ENCODE assay signal across 12 cellular contexts in the genomic region with DNA sequence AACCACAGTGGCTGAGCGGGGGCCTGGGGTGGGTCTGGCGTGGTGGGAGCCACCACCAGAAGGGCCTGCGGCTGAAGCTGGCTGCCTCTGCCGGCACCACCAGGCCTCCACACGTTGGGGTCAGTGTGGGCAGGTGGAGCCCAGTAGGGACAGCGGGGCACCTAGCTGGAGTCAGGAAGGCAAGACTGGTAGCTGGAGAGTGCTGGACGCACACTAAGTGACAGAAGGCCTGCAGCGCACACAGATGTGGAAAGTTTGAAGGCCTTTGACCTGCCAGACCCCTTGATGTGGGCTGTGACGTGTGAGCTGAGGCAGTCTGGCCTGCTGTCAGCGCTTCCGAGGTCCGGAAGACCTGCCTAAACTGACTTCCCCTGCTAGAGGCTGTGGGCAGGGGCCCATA. TPM values are rescaled to one million over a fixed set of nuclear protein-coding genes. Genes with fewer than 3 reads are reported as not detected.
DNase-seq lines count a peak whose midpoint lies in the region; ATAC-seq and TF ChIP-seq lines count a peak whose summit lies in the region.
"Had no signal": no experiment of that assay in that cellular context is flagged by ENCODE, and none has a peak within 500 bp of the region (broad histone marks: within the 10 kb centered on the region; RNA-seq: fewer than 3 reads in every experiment).

No MANE protein-coding gene starts in this region.

- H3K27ac ChIP-seq in KOPT-K1 (ENCODE audit: low read depth, low read length, poor library complexity, severe bottlenecking) (peak overlapping the region; percentile 97), temporal lobe (ENCODE audit: low read depth, low read length) (peak overlapping the region; percentile 17), H9 (ENCODE audit: insufficient read length, low read depth, low read length) (no peak overlapping the region)
- H3K27ac ChIP-seq: cardiac muscle cell had no signal

- H3K36me3 Mint-ChIP-seq in chondrocyte (ENCODE audit: low read depth) (no peaks in the 10 kb centered on the region), H9 (ENCODE audit: insufficient read depth in 1 of 3, low read depth in 3 of 3) (no peaks in the 10 kb centered on the region)
- H3K36me3 Mint-ChIP-seq: IgD-negative memory B cell, WTC11 had no signal

- H3K56ac ChIP-seq in H9 (ENCODE audit: insufficient read length, low read depth, low read length), result no peak overlapping the region

- no peaks in the 10 kb centered on the region for H3K27me3 ChIP-seq in H9 (ENCODE audit: insufficient read depth, low read length)
- H3K27me3 ChIP-seq: cardiac muscle cell had no signal

- H2AFZ ChIP-seq in H9 (ENCODE audit: low read length), result no peak overlapping the region

- H4K91ac ChIP-seq in H9 (ENCODE audit: insufficient read length, low read depth, low read length), result no peak overlapping the region

- H2BK20ac ChIP-seq in H9 (ENCODE audit: low read depth, low read length, poor library complexity, severe bottlenecking), result no peak overlapping the region

- no peaks in the 10 kb centered on the region for H4K20me1 ChIP-seq in H9 (ENCODE audit: control insufficient read depth, insufficient read depth, insufficient read length)

- H4K5ac ChIP-seq in H9 (ENCODE audit: insufficient read length, low read depth, low read length), result no peak overlapping the region

- H3K27me3 Mint-ChIP-seq in chondrocyte (ENCODE audit: low read depth), result no peaks in the 10 kb centered on the region
- H3K27me3 Mint-ChIP-seq in H9 (ENCODE audit: low read depth), result no peaks in the 10 kb centered on the region
- H3K27me3 Mint-ChIP-seq: IgD-negative memory B cell had no signal

- no peak for ATAC-seq in HG03045 (IDR thresholded peaks at IDR 0.05; ENCODE audit: unreplicated experiment)
- ATAC-seq in HG03469 (IDR thresholded peaks at IDR 0.05; ENCODE audit: unreplicated experiment), result no peak

- no peaks in the 10 kb centered on the region for H3K23me2 ChIP-seq in H9 (ENCODE audit: insufficient read length, low read depth, low read length, poor library complexity, severe bottlenecking)

- no peak overlapping the region for H2BK15ac ChIP-seq in H9 (ENCODE audit: low read depth, low read length)

- H3K4me2 ChIP-seq in H9 (ENCODE audit: insufficient read depth, insufficient read length, low read length), result no peak overlapping the region

- no peak overlapping the region for H3K4ac ChIP-seq in H9 (ENCODE audit: low read depth, low read length)

- H3K4me1 Mint-ChIP-seq in chondrocyte (ENCODE audit: low read depth) (peaks cover 59% of the 10 kb centered on the region), H9 (peaks cover 16 to 19% of the 10 kb centered on the region in 2 experiments)

- H3K23ac ChIP-seq in H9 (ENCODE audit: insufficient read length, low read depth, low read length), result no peak overlapping the region

- no peaks in the 10 kb centered on the region for H3K36me3 ChIP-seq in KOPT-K1 (ENCODE audit: insufficient read depth, low read length)
- H3K36me3 ChIP-seq: cardiac muscle cell had no signal

- H3K4me3 Mint-ChIP-seq in chondrocyte (ENCODE audit: unreplicated experiment) (no peak overlapping the region), H9 (no peak overlapping the region)
- H3K4me3 Mint-ChIP-seq: WTC11 had no signal

- H2BK120ac ChIP-seq in H9 (ENCODE audit: low read depth, low read length, poor library complexity, severe bottlenecking), result no peak overlapping the region

- no peak overlapping the region for H3K18ac ChIP-seq in H9 (ENCODE audit: insufficient read length, low read depth, low read length)

- WGBS in H9 (ENCODE audit: extremely low coverage, insufficient read length, low lambda C conversion rate), result no CpG with 5 or more reads among the region's 12 CpGs

- no peak overlapping the region for H2AK5ac ChIP-seq in H9 (ENCODE audit: insufficient read length, low read length)

- H3K27ac Mint-ChIP-seq in chondrocyte (ENCODE audit: unreplicated experiment) (peak overlapping the region; percentile 95), H9 (no peak overlapping the region)
- H3K27ac Mint-ChIP-seq: WTC11 had no signal

- TF ChIP-seq CTCF in chondrocyte (IDR thresholded peaks at IDR 0.05) (no peak), H9 (conservative IDR thresholded peaks at IDR 0.05) (no peak)

- H3T11ph ChIP-seq in H9 (ENCODE audit: low read length), result no peak overlapping the region

- no peak overlapping the region for H2BK5ac ChIP-seq in H9 (ENCODE audit: insufficient read length, low read length)

- no peaks in the 10 kb centered on the region; the same call in 1 of the 2 replicates for H3K4me1 ChIP-seq in H9 (ENCODE audit: insufficient read depth, low read length)

- H3K14ac ChIP-seq in H9 (ENCODE audit: insufficient read depth, low read length), result no peak overlapping the region; the same call in 1 of the 2 replicates

- H4K8ac ChIP-seq in H9 (replicated peaks; ENCODE audit: insufficient read length, low read depth, low read length), result no peak overlapping the region

- H3K79me1 ChIP-seq in H9 (ENCODE audit: insufficient read depth, low read depth, low read length, poor library complexity, severe bottlenecking), result no peaks in the 10 kb centered on the region

- H2BK12ac ChIP-seq in H9 (ENCODE audit: insufficient read length, low read depth, low read length), result no peak overlapping the region

- no peak overlapping the region for H3K9ac ChIP-seq in H9 (ENCODE audit: extremely low read depth, insufficient read length, low read length)

- H3K9me3 ChIP-seq in KOPT-K1 (ENCODE audit: insufficient read depth, low read length, poor library complexity, severe bottlenecking), result no peaks in the 10 kb centered on the region
- no peaks in the 10 kb centered on the region for H3K9me3 ChIP-seq in H9 (ENCODE audit: control insufficient read depth, low read depth, low read length)

- H3K9me3 Mint-ChIP-seq in chondrocyte (ENCODE audit: low read depth) (peaks cover 2% of the 10 kb centered on the region), H9 (no peaks in the 10 kb centered on the region)
- H3K9me3 Mint-ChIP-seq: IgD-negative memory B cell, WTC11 had no signal

- DNase-seq in chondrocyte (ENCODE audit: low spot score), result no peak
- DNase-seq in mesenteric fat pad (ENCODE audit: low spot score), result peak; percentile 64
- DNase-seq in H9, result no peak
- no peak for DNase-seq in NCI-H524 treated with DMSO at 0.1 percent for 48 hours (lab: John Stamatoyannopoulos, UW)
- DNase-seq: stimulated activated CD4-positive, alpha-beta T cell treated with anti-CD3 and anti-CD28 coated beads, Interleukin-4, amount 100 ng/mL, for 4 hours had no signal

- no peaks in the 10 kb centered on the region for H3K79me2 ChIP-seq in H9 (ENCODE audit: insufficient read depth, low read length)

RNA-seq across cellular contexts. Expression of a gene that starts 26.3 kb away (rescaled TPM):
- total RNA-seq in chondrocyte (18.8 to 24.2 TPM (median 20.2 TPM) in 3 replicates), mesenteric fat pad (38.0 TPM), temporal lobe (0.74 TPM), H9 (2021) (1.5 and 1.6 TPM in 2 replicates)
